ENCODE assay signal across 19 cellular contexts in genomic region chr2:94994063-94994913, GRCh38. TPM values are rescaled to one million over a fixed set of nuclear protein-coding genes. Genes with fewer than 3 reads are reported as not detected.
DNase-seq lines count a peak whose midpoint lies in the region; ATAC-seq and TF ChIP-seq lines count a peak whose summit lies in the region.
"Had no signal": no experiment of that assay in that cellular context is flagged by ENCODE, and none has a peak within 500 bp of the region (broad histone marks: within the 10 kb centered on the region; RNA-seq: fewer than 3 reads in every experiment).

No MANE protein-coding gene starts in this region.

- no peaks in the 10 kb centered on the region for H3K9me2 ChIP-seq in GM23338 (ENCODE audit: insufficient read depth)

- no peak overlapping the region for H3K4me3 Mint-ChIP-seq in activated naive CD4-positive, alpha-beta T cell treated with anti-CD3 and anti-CD28 coated beads, Interleukin-2, amount 10 ng/mL, durations not matched to agents 7 days and 5 days
- H3K4me3 Mint-ChIP-seq in natural killer cell treated with Interleukin-12 subunit alpha and Interleukin-12 subunit beta and Interleukin-15 and Interleukin-18, amount 100 ng/mL, for 72 hours: no peak overlapping the region
- H3K4me3 Mint-ChIP-seq in stimulated activated effector memory CD8-positive, alpha-beta T cell treated with anti-CD3 and anti-CD28 coated beads, Interleukin-12 subunit alpha, Interleukin-12 subunit beta, amount 100 ng/mL, for 72 hours: no peak overlapping the region
- no peak overlapping the region for H3K4me3 Mint-ChIP-seq in GM23338

- H3K27me3 ChIP-seq in GM23338 (ENCODE audit: insufficient read depth): peaks cover 23% of the 10 kb centered on the region

- H3K27ac ChIP-seq in GM23338 (ENCODE audit: low read depth): no peak overlapping the region

- no peak for TF ChIP-seq CTCF in GM23338 (conservative IDR thresholded peaks at IDR 0.05; ENCODE audit: low read depth in 2 of 2)

- no peak overlapping the region for H3K4me3 ChIP-seq in GM23338

- H3K4me1 ChIP-seq in GM23338 (ENCODE audit: insufficient read depth): peaks cover 3% of the 10 kb centered on the region; the same call in 1 of the 2 replicates
- H3K4me1 ChIP-seq: Caco-2 had no signal

- no peaks in the 10 kb centered on the region for H3F3A ChIP-seq in GM23338 (replicated peaks; ENCODE audit: low read depth)

- H3K79me2 ChIP-seq in GM23338 (replicated peaks; ENCODE audit: insufficient read depth): no peaks in the 10 kb centered on the region

- H2AFZ ChIP-seq in GM23338: no peak overlapping the region

- CTCF ChIA-PET in activated naive CD4-positive, alpha-beta T cell treated with anti-CD3 and anti-CD28 coated beads, Interleukin-2, amount 10 ng/mL, durations not matched to agents 7 days and 5 days (lab: Charles Lee): no interaction called here

- H4K20me1 ChIP-seq in GM23338 (replicated peaks; ENCODE audit: insufficient read depth): no peaks in the 10 kb centered on the region

- peak; percentile 2 for DNase-seq in activated naive CD4-positive, alpha-beta T cell treated with anti-CD3 and anti-CD28 coated beads, Interleukin-2, amount 10 ng/mL, durations not matched to agents 7 days and 5 days
- DNase-seq in activated naive CD4-positive, alpha-beta T cell treated with anti-CD3 and anti-CD28 coated beads, Interleukin-2, amount 50 U/mL, for 72 hours (ENCODE audit: low spot score in 2 of 2): no peak
- DNase-seq in ecto neural progenitor cell (ENCODE audit: low spot score): peak; percentile 35
- no peak for DNase-seq in natural killer cell treated with Interleukin-12 subunit alpha and Interleukin-12 subunit beta and Interleukin-15 and Interleukin-18, amount 100 ng/mL, for 72 hours (ENCODE audit: low spot score)
- DNase-seq in stimulated activated effector memory CD8-positive, alpha-beta T cell treated with anti-CD3 and anti-CD28 coated beads, Interleukin-12 subunit alpha, Interleukin-12 subunit beta, amount 100 ng/mL, for 72 hours (ENCODE audit: low spot score in 2 of 2): no peak
- DNase-seq in GM23338 (ENCODE audit: low spot score): no peak
- no peak for DNase-seq in stimulated activated CD4-positive, alpha-beta T cell treated with anti-CD3 and anti-CD28 coated beads, Interleukin-1b, Interleukin-23, amount 100 ng/mL, for 48 hours
- DNase-seq in NCI-H1092 treated with DMSO at 0.1 percent for 48 hours (lab: John Stamatoyannopoulos, UW): no peak
- DNase-seq: DMS53; H7; MV-4-11; NCI-H1436 treated with DMSO at 0.1 percent for 48 hours; NCI-H2081 treated with DMSO at 0.1 percent for 48 hours; NCI-H226; NCI-H526 treated with DMSO at 0.1 percent for 48 hours; NK-92 treated with Interleukin-12 subunit alpha and Interleukin-12 subunit beta, amount 100 ng/mL, for 24 hours; OCI-M1 had no signal

- no peaks in the 10 kb centered on the region for H3K9me3 Mint-ChIP-seq in activated naive CD4-positive, alpha-beta T cell treated with anti-CD3 and anti-CD28 coated beads, Interleukin-2, amount 10 ng/mL, durations not matched to agents 7 days and 5 days
- no peaks in the 10 kb centered on the region for H3K9me3 Mint-ChIP-seq in activated naive CD4-positive, alpha-beta T cell treated with anti-CD3 and anti-CD28 coated beads, Interleukin-2, amount 50 U/mL, for 72 hours
- H3K9me3 Mint-ChIP-seq in natural killer cell treated with Interleukin-12 subunit alpha and Interleukin-12 subunit beta and Interleukin-15 and Interleukin-18, amount 100 ng/mL, for 72 hours: no peaks in the 10 kb centered on the region
- H3K9me3 Mint-ChIP-seq in stimulated activated effector memory CD8-positive, alpha-beta T cell treated with anti-CD3 and anti-CD28 coated beads, Interleukin-12 subunit alpha, Interleukin-12 subunit beta, amount 100 ng/mL, for 72 hours: no peaks in the 10 kb centered on the region
- no peaks in the 10 kb centered on the region for H3K9me3 Mint-ChIP-seq in GM23338

- H3K4me1 Mint-ChIP-seq in activated naive CD4-positive, alpha-beta T cell treated with anti-CD3 and anti-CD28 coated beads, Interleukin-2, amount 10 ng/mL, durations not matched to agents 7 days and 5 days: peaks cover 2% of the 10 kb centered on the region
- H3K4me1 Mint-ChIP-seq in natural killer cell treated with Interleukin-12 subunit alpha and Interleukin-12 subunit beta and Interleukin-15 and Interleukin-18, amount 100 ng/mL, for 72 hours (ENCODE audit: low read depth in 2 of 2): no peaks in the 10 kb centered on the region
- no peaks in the 10 kb centered on the region for H3K4me1 Mint-ChIP-seq in stimulated activated effector memory CD8-positive, alpha-beta T cell treated with anti-CD3 and anti-CD28 coated beads, Interleukin-12 subunit alpha, Interleukin-12 subunit beta, amount 100 ng/mL, for 72 hours
- H3K4me1 Mint-ChIP-seq in GM23338: no peaks in the 10 kb centered on the region; the same call in 2 of the 3 replicates

- no peak overlapping the region for H3K4me2 ChIP-seq in GM23338

- H3K36me3 Mint-ChIP-seq in activated naive CD4-positive, alpha-beta T cell treated with anti-CD3 and anti-CD28 coated beads, Interleukin-2, amount 10 ng/mL, durations not matched to agents 7 days and 5 days: no peaks in the 10 kb centered on the region
- H3K36me3 Mint-ChIP-seq in activated naive CD4-positive, alpha-beta T cell treated with anti-CD3 and anti-CD28 coated beads, Interleukin-2, amount 50 U/mL, for 72 hours: no peaks in the 10 kb centered on the region
- no peaks in the 10 kb centered on the region for H3K36me3 Mint-ChIP-seq in natural killer cell treated with Interleukin-12 subunit alpha and Interleukin-12 subunit beta and Interleukin-15 and Interleukin-18, amount 100 ng/mL, for 72 hours
- H3K36me3 Mint-ChIP-seq in stimulated activated effector memory CD8-positive, alpha-beta T cell treated with anti-CD3 and anti-CD28 coated beads, Interleukin-12 subunit alpha, Interleukin-12 subunit beta, amount 100 ng/mL, for 72 hours: no peaks in the 10 kb centered on the region
- H3K36me3 Mint-ChIP-seq in GM23338 (ENCODE audit: low read depth): no peaks in the 10 kb centered on the region

- peaks cover 59% of the 10 kb centered on the region for H3K27me3 Mint-ChIP-seq in activated naive CD4-positive, alpha-beta T cell treated with anti-CD3 and anti-CD28 coated beads, Interleukin-2, amount 10 ng/mL, durations not matched to agents 7 days and 5 days
- peaks cover 11 to 21% of the 10 kb centered on the region in 2 donors for H3K27me3 Mint-ChIP-seq in natural killer cell treated with Interleukin-12 subunit alpha and Interleukin-12 subunit beta and Interleukin-15 and Interleukin-18, amount 100 ng/mL, for 72 hours
- H3K27me3 Mint-ChIP-seq in GM23338 (ENCODE audit: insufficient read depth, low read depth, poor library complexity): peaks cover 21% of the 10 kb centered on the region

- no peaks in the 10 kb centered on the region for H3K36me3 ChIP-seq in GM23338 (ENCODE audit: insufficient read depth)

- no peak overlapping the region for H3K27ac Mint-ChIP-seq in activated naive CD4-positive, alpha-beta T cell treated with anti-CD3 and anti-CD28 coated beads, Interleukin-2, amount 10 ng/mL, durations not matched to agents 7 days and 5 days
- no peak overlapping the region for H3K27ac Mint-ChIP-seq in activated naive CD4-positive, alpha-beta T cell treated with anti-CD3 and anti-CD28 coated beads, Interleukin-2, amount 50 U/mL, for 72 hours
- no peak overlapping the region for H3K27ac Mint-ChIP-seq in natural killer cell treated with Interleukin-12 subunit alpha and Interleukin-12 subunit beta and Interleukin-15 and Interleukin-18, amount 100 ng/mL, for 72 hours
- H3K27ac Mint-ChIP-seq in stimulated activated effector memory CD8-positive, alpha-beta T cell treated with anti-CD3 and anti-CD28 coated beads, Interleukin-12 subunit alpha, Interleukin-12 subunit beta, amount 100 ng/mL, for 72 hours: no peak overlapping the region
- H3K27ac Mint-ChIP-seq in GM23338: no peak overlapping the region

- ATAC-seq in activated naive CD4-positive, alpha-beta T cell treated with anti-CD3 and anti-CD28 coated beads, Interleukin-2, amount 50 U/mL, for 72 hours: no peak
- ATAC-seq in natural killer cell treated with Interleukin-12 subunit alpha and Interleukin-12 subunit beta and Interleukin-15 and Interleukin-18, amount 100 ng/mL, for 72 hours: peak; percentile 25 to 40
- ATAC-seq in stimulated activated effector memory CD8-positive, alpha-beta T cell treated with anti-CD3 and anti-CD28 coated beads, Interleukin-12 subunit alpha, Interleukin-12 subunit beta, amount 100 ng/mL, for 72 hours: peak; percentile 14
- ATAC-seq in GM23338: no peak

TF ChIP-seq in GM23338, 12 proteins besides CTCF, POLR2A, EP300 and RAD21 (continues in another document):
- TF ChIP-seq ZNF331 (CRISPR knock-in tag; IDR thresholded peaks at IDR 0.05; ENCODE audit: low read depth) (no peak), EZH2 (IDR thresholded peaks at IDR 0.05; ENCODE audit: low read depth, unreplicated experiment) (no peak)

RNA-seq across cellular contexts. Expression of gene MAL, which starts 31.2 kb away (rescaled TPM):
- 10 to 100 TPM; 26.3 to 62.8 TPM for total RNA-seq in activated naive CD4-positive, alpha-beta T cell treated with anti-CD3 and anti-CD28 coated beads, Interleukin-2, amount 50 U/mL, for 72 hours
- 1 to 10 TPM; 1.2 to 2.2 TPM for total RNA-seq in natural killer cell treated with Interleukin-12 subunit alpha and Interleukin-12 subunit beta and Interleukin-15 and Interleukin-18, amount 100 ng/mL, for 72 hours
- total RNA-seq in GM23338 (2014; rRNA removed; shearing (Covaris generic)): 0.24 and 2.6 TPM in 2 replicates
- 0.31 TPM in 1 of 2 replicates, not detected in the other for polyA plus RNA-seq in GM23338 (2016; fragmentation: Nextera tagmentation; extraction: Ambion mirVana)
- total RNA-seq: Caco-2, LHCN-M2 had no signal

Comparison
In these comparisons a context has a peak if more than half of its experiments do, and no peak if none do; other contexts are left out.
1. DNase-seq: peak in activated naive CD4-positive, alpha-beta T cell treated with anti-CD3 and anti-CD28 coated beads, Interleukin-2, amount 10 ng/mL, durations not matched to agents 7 days and 5 days (single experiment) and ecto neural progenitor cell (single experiment); none in activated naive CD4-positive, alpha-beta T cell treated with anti-CD3 and anti-CD28 coated beads, Interleukin-2, amount 50 U/mL, for 72 hours (0 of 2), natural killer cell treated with Interleukin-12 subunit alpha and Interleukin-12 subunit beta and Interleukin-15 and Interleukin-18, amount 100 ng/mL, for 72 hours (single experiment), stimulated activated effector memory CD8-positive, alpha-beta T cell treated with anti-CD3 and anti-CD28 coated beads, Interleukin-12 subunit alpha, Interleukin-12 subunit beta, amount 100 ng/mL, for 72 hours (0 of 2), GM23338 (single experiment), stimulated activated CD4-positive, alpha-beta T cell treated with anti-CD3 and anti-CD28 coated beads, Interleukin-1b, Interleukin-23, amount 100 ng/mL, for 48 hours (single experiment) and NCI-H1092 treated with DMSO at 0.1 percent for 48 hours (single experiment).
2. ATAC-seq: peak in natural killer cell treated with Interleukin-12 subunit alpha and Interleukin-12 subunit beta and Interleukin-15 and Interleukin-18, amount 100 ng/mL, for 72 hours (2 of 2) and stimulated activated effector memory CD8-positive, alpha-beta T cell treated with anti-CD3 and anti-CD28 coated beads, Interleukin-12 subunit alpha, Interleukin-12 subunit beta, amount 100 ng/mL, for 72 hours (single experiment); none in activated naive CD4-positive, alpha-beta T cell treated with anti-CD3 and anti-CD28 coated beads, Interleukin-2, amount 50 U/mL, for 72 hours (0 of 2) and GM23338 (single experiment).